1 cellular context compared by ENCODE assay signal in the genomic region with DNA sequence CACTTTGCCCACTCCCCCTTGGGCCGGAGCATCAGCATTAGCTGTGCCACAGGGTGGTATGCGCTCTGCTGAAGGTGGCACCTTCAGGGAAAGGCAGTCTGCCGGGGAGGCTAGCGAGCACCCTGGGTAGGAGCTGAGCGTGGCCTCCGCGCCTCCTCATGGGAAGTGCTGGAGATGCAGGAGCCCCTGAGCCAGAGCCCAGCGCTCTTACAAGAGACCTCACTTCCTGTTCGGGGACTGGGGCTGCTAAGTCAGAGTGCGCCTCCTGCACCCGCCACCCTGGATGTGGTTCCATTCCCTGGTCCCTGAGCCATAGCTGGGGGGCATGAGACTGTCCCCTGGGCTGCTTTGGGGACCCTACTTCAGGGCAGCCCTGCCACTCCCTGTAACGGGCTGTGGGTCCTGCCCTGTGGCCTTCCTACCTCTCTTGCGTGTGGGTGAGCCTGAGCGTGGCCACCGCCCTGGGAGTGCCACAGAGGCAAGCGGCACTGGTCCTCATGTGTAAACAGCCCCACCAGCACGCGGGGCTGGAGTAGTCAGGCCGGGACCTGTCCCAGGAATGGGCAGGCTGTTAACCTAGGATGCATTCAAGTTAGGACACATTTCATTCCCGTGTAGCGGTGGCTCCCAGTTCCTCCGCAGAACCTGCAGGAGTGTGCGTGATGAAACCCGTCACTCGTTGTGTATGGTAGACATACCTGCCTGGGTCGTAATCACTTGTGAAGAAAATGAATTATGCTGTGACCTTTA.
TF ChIP-seq lines count a peak whose summit lies in the region.

No MANE protein-coding gene starts in this region.

TF ChIP-seq in K562, 482 proteins besides CTCF, POLR2A, EP300 and RAD21:
- TF ChIP-seq, protein P1, sequence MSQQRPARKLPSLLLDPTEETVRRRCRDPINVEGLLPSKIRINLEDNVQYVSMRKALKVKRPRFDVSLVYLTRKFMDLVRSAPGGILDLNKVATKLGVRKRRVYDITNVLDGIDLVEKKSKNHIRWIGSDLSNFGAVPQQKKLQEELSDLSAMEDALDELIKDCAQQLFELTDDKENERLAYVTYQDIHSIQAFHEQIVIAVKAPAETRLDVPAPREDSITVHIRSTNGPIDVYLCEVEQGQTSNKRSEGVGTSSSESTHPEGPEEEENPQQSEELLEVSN (IDR thresholded peaks at IDR 0.05; ENCODE audit: borderline replicate concordance in 1 of 2, extremely low read depth in 1 of 2, insufficient read depth in 1 of 2, insufficient read length in 1 of 2, low read depth in 1 of 2, low read length in 1 of 2, poor library complexity in 1 of 2, severe bottlenecking in 1 of 2) = no peak
- TF ChIP-seq HIVEP1 (CRISPR knock-in tag; IDR thresholded peaks at IDR 0.05) (no peak), XRCC4 (IDR thresholded peaks at IDR 0.05; ENCODE audit: extremely low read depth, insufficient read depth, insufficient read length) (no peak), PPARD (CRISPR knock-in tag; IDR thresholded peaks at IDR 0.05) (no peak), ZNF584 (CRISPR knock-in tag; IDR thresholded peaks at IDR 0.05; ENCODE audit: low read depth) (no peak), POLR2G (IDR thresholded peaks at IDR 0.05; ENCODE audit: low read depth, low read length) (peak; percentile 38)
- TF ChIP-seq, protein P2, sequence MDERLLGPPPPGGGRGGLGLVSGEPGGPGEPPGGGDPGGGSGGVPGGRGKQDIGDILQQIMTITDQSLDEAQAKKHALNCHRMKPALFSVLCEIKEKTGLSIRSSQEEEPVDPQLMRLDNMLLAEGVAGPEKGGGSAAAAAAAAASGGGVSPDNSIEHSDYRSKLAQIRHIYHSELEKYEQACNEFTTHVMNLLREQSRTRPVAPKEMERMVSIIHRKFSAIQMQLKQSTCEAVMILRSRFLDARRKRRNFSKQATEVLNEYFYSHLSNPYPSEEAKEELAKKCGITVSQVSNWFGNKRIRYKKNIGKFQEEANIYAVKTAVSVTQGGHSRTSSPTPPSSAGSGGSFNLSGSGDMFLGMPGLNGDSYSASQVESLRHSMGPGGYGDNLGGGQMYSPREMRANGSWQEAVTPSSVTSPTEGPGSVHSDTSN (CRISPR knock-in tag; IDR thresholded peaks at IDR 0.05; ENCODE audit: low read depth) = no peak
- TF ChIP-seq, protein P2 (tag; conservative IDR thresholded peaks at IDR 0.05; ENCODE audit: low read depth) = no peak
- TF ChIP-seq, protein P3, sequence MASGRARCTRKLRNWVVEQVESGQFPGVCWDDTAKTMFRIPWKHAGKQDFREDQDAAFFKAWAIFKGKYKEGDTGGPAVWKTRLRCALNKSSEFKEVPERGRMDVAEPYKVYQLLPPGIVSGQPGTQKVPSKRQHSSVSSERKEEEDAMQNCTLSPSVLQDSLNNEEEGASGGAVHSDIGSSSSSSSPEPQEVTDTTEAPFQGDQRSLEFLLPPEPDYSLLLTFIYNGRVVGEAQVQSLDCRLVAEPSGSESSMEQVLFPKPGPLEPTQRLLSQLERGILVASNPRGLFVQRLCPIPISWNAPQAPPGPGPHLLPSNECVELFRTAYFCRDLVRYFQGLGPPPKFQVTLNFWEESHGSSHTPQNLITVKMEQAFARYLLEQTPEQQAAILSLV (tag; IDR thresholded peaks at IDR 0.05) = no peak
- TF ChIP-seq, protein P4, sequence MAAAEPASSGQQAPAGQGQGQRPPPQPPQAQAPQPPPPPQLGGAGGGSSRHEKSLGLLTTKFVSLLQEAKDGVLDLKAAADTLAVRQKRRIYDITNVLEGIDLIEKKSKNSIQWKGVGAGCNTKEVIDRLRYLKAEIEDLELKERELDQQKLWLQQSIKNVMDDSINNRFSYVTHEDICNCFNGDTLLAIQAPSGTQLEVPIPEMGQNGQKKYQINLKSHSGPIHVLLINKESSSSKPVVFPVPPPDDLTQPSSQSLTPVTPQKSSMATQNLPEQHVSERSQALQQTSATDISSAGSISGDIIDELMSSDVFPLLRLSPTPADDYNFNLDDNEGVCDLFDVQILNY (CRISPR knock-in tag; IDR thresholded peaks at IDR 0.05) = no peak
TF ChIP-seq in K562: peak in this region for 1.
